Comparison of ENCODE assay signal across 39 cellular contexts in the genomic region with DNA sequence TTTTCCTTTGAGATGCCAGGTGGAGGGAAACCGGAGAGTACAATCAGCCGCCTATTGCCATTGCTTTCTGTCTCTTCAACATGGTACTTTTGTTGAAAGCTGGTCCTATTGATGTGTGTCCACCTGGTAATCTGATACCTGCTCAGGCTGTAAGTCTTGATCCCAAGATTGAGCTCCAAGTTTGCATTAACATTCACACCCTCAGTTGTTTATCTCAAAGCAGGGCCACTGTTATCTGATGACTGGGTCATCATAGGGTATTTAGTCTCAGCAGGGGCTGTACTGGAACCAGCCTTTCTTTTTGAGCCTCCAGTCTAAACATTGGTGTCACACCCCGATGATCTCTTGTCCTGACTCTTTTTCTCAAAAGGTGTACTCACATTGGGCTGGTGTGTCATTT.
"Had no signal": no experiment of that assay in that cellular context is flagged by ENCODE, and none has a peak within 500 bp of the region (broad histone marks: within the 10 kb centered on the region; RNA-seq: fewer than 3 reads in every experiment).

No MANE protein-coding gene starts in this region.

- DNase-seq: activated CD4-positive, alpha-beta memory T cell treated with anti-CD3 and anti-CD28 coated beads, Interleukin-2, amount 10 ng/mL, durations not matched to agents 7 days and 5 days; activated CD4-positive, alpha-beta T cell treated with anti-CD3 and anti-CD28 coated beads for 1 hour; activated CD4-positive, alpha-beta T cell treated with anti-CD3 and anti-CD28 coated beads for 36 hours; activated CD4-positive, alpha-beta T cell treated with anti-CD3 and anti-CD28 coated beads for 48 hours; activated CD4-positive, alpha-beta T cell treated with anti-CD3 and anti-CD28 coated beads, Interleukin-2, amount 10 ng/mL, durations not matched to agents 7 days and 5 days; activated CD4-positive, alpha-beta T cell treated with anti-CD3 and anti-CD28 coated beads, Interleukin-2, amount 50 U/mL, for 48 hours; activated CD4-positive, CD25-positive, alpha-beta regulatory T cell; activated CD8-positive, alpha-beta memory T cell treated with anti-CD3 and anti-CD28 coated beads for 24 hours; activated CD8-positive, alpha-beta memory T cell treated with anti-CD3 and anti-CD28 coated beads, Interleukin-2, amount 10 ng/mL, durations not matched to agents 7 days and 5 days; activated CD8-positive, alpha-beta memory T cell treated with anti-CD3 and anti-CD28 coated beads, Interleukin-2, amount 50 U/mL, for 48 hours; activated CD8-positive, alpha-beta T cell treated with anti-CD3 and anti-CD28 coated beads, Interleukin-2, amount 10 ng/mL, durations not matched to agents 7 days and 5 days; activated effector memory CD4-positive, alpha-beta T cell treated with Interleukin-2 at 50 U/mL for 16 hours; activated gamma-delta T cell; activated naive CD4-positive, alpha-beta T cell treated with anti-CD3 and anti-CD28 coated beads, Interleukin-2, amount 10 ng/mL, durations not matched to agents 7 days and 5 days; activated naive CD4-positive, alpha-beta T cell treated with Interleukin-2 at 50 U/mL for 16 hours; activated naive CD8-positive, alpha-beta T cell treated with anti-CD3 and anti-CD28 coated beads, Interleukin-2, amount 10 ng/mL, durations not matched to agents 7 days and 5 days; activated naive CD8-positive, alpha-beta T cell treated with anti-CD3 and anti-CD28 coated beads, Interleukin-2, amount 50 U/mL, for 24 hours; activated T-cell treated with anti-CD3 and anti-CD28 coated beads, Interleukin-2, amount 50 U/mL, for 24 hours; activated T-cell treated with anti-CD3 and anti-CD28 coated beads, Interleukin-2, amount 50 U/mL, for 48 hours; amygdala; anterior cingulate cortex; caudate nucleus; cerebellar nuclear complex; T-helper 1 cell; T-helper 2 cell; T-helper 9 cell had no signal

- H3K27ac Mint-ChIP-seq: activated CD4-positive, alpha-beta memory T cell treated with anti-CD3 and anti-CD28 coated beads, Interleukin-2, amount 10 ng/mL, durations not matched to agents 7 days and 5 days; activated CD4-positive, alpha-beta T cell treated with anti-CD3 and anti-CD28 coated beads for 36 hours; activated CD4-positive, alpha-beta T cell treated with anti-CD3 and anti-CD28 coated beads, Interleukin-2, amount 10 ng/mL, durations not matched to agents 7 days and 5 days; activated CD8-positive, alpha-beta memory T cell treated with anti-CD3 and anti-CD28 coated beads, Interleukin-2, amount 10 ng/mL, durations not matched to agents 7 days and 5 days; activated CD8-positive, alpha-beta T cell treated with anti-CD3 and anti-CD28 coated beads, Interleukin-2, amount 10 ng/mL, durations not matched to agents 7 days and 5 days; activated naive CD4-positive, alpha-beta T cell treated with anti-CD3 and anti-CD28 coated beads, Interleukin-2, amount 10 ng/mL, durations not matched to agents 7 days and 5 days; activated naive CD4-positive, alpha-beta T cell treated with anti-CD3 and anti-CD28 coated beads, Interleukin-2, amount 50 U/mL, for 24 hours; activated naive CD8-positive, alpha-beta T cell; activated naive CD8-positive, alpha-beta T cell treated with anti-CD3 and anti-CD28 coated beads, Interleukin-2, amount 10 ng/mL, durations not matched to agents 7 days and 5 days; activated naive CD8-positive, alpha-beta T cell treated with anti-CD3 and anti-CD28 coated beads, Interleukin-2, amount 50 U/mL, for 24 hours; activated T-cell treated with anti-CD3 and anti-CD28 coated beads, Interleukin-2, amount 50 U/mL, for 24 hours; activated T-helper 2 cell treated with anti-CD3 and anti-CD28 coated beads, Interferon-gamma antibody, Interleukin-2, Interleukin-4, amounts not matched to agents 10 μg/mL and 5 μg/mL and 100 μg/mL, durations not matched to agents 14 hours and 24 hours and 36 hours; brain; T-helper 1 cell treated with Interleukin-12 subunit alpha and Interleukin-12 subunit beta and Interleukin-4 antibody, amounts not matched to agents 30 μg/mL and 1 μg/mL, for 36 hours; T-helper 2 cell treated with Interferon-gamma antibody and Interleukin-4, amounts not matched to agents 5 μg/mL and 100 μg/mL, for 36 hours had no signal

- H3K4me3 Mint-ChIP-seq: activated CD4-positive, alpha-beta memory T cell treated with anti-CD3 and anti-CD28 coated beads, Interleukin-2, amount 10 ng/mL, durations not matched to agents 7 days and 5 days; activated CD4-positive, alpha-beta T cell treated with anti-CD3 and anti-CD28 coated beads for 36 hours; activated CD4-positive, alpha-beta T cell treated with anti-CD3 and anti-CD28 coated beads, Interleukin-2, amount 10 ng/mL, durations not matched to agents 7 days and 5 days; activated CD8-positive, alpha-beta memory T cell treated with anti-CD3 and anti-CD28 coated beads, Interleukin-2, amount 10 ng/mL, durations not matched to agents 7 days and 5 days; activated CD8-positive, alpha-beta T cell treated with anti-CD3 and anti-CD28 coated beads, Interleukin-2, amount 10 ng/mL, durations not matched to agents 7 days and 5 days; activated naive CD4-positive, alpha-beta T cell treated with anti-CD3 and anti-CD28 coated beads, Interleukin-2, amount 10 ng/mL, durations not matched to agents 7 days and 5 days; activated naive CD4-positive, alpha-beta T cell treated with anti-CD3 and anti-CD28 coated beads, Interleukin-2, amount 50 U/mL, for 24 hours; activated naive CD8-positive, alpha-beta T cell; activated naive CD8-positive, alpha-beta T cell treated with anti-CD3 and anti-CD28 coated beads, Interleukin-2, amount 10 ng/mL, durations not matched to agents 7 days and 5 days; activated naive CD8-positive, alpha-beta T cell treated with anti-CD3 and anti-CD28 coated beads, Interleukin-2, amount 50 U/mL, for 24 hours; activated T-cell treated with anti-CD3 and anti-CD28 coated beads, Interleukin-2, amount 50 U/mL, for 24 hours; brain; central memory CD8-positive, alpha-beta T cell; T-helper 1 cell treated with Interleukin-12 subunit alpha and Interleukin-12 subunit beta and Interleukin-4 antibody, amounts not matched to agents 30 μg/mL and 1 μg/mL, for 36 hours; T-helper 2 cell treated with Interferon-gamma antibody and Interleukin-4, amounts not matched to agents 5 μg/mL and 100 μg/mL, for 36 hours had no signal

- H3K36me3 Mint-ChIP-seq: activated CD8-positive, alpha-beta memory T cell treated with anti-CD3 and anti-CD28 coated beads, Interleukin-2, amount 10 ng/mL, durations not matched to agents 7 days and 5 days; activated naive CD4-positive, alpha-beta T cell treated with anti-CD3 and anti-CD28 coated beads, Interleukin-2, amount 10 ng/mL, durations not matched to agents 7 days and 5 days; activated naive CD4-positive, alpha-beta T cell treated with anti-CD3 and anti-CD28 coated beads, Interleukin-2, amount 50 U/mL, for 24 hours; activated naive CD8-positive, alpha-beta T cell; activated naive CD8-positive, alpha-beta T cell treated with anti-CD3 and anti-CD28 coated beads, Interleukin-2, amount 10 ng/mL, durations not matched to agents 7 days and 5 days; brain had no signal

- H3K27ac ChIP-seq: ascending aorta, cardiac muscle cell, VCaP had no signal

- H3K36me3 ChIP-seq: ascending aorta, cardiac muscle cell had no signal

- H3K27me3 Mint-ChIP-seq: activated CD4-positive, alpha-beta memory T cell treated with anti-CD3 and anti-CD28 coated beads, Interleukin-2, amount 10 ng/mL, durations not matched to agents 7 days and 5 days; activated CD4-positive, alpha-beta T cell treated with anti-CD3 and anti-CD28 coated beads for 36 hours; activated CD4-positive, alpha-beta T cell treated with anti-CD3 and anti-CD28 coated beads, Interleukin-2, amount 10 ng/mL, durations not matched to agents 7 days and 5 days; activated CD8-positive, alpha-beta memory T cell treated with anti-CD3 and anti-CD28 coated beads, Interleukin-2, amount 10 ng/mL, durations not matched to agents 7 days and 5 days; activated naive CD4-positive, alpha-beta T cell treated with anti-CD3 and anti-CD28 coated beads, Interleukin-2, amount 10 ng/mL, durations not matched to agents 7 days and 5 days; activated naive CD4-positive, alpha-beta T cell treated with anti-CD3 and anti-CD28 coated beads, Interleukin-2, amount 50 U/mL, for 24 hours; activated naive CD8-positive, alpha-beta T cell; activated naive CD8-positive, alpha-beta T cell treated with anti-CD3 and anti-CD28 coated beads, Interleukin-2, amount 10 ng/mL, durations not matched to agents 7 days and 5 days; activated naive CD8-positive, alpha-beta T cell treated with anti-CD3 and anti-CD28 coated beads, Interleukin-2, amount 50 U/mL, for 24 hours; activated T-cell treated with anti-CD3 and anti-CD28 coated beads, Interleukin-2, amount 50 U/mL, for 24 hours; brain; central memory CD8-positive, alpha-beta T cell had no signal

- H3K4me3 ChIP-seq: ascending aorta, cardiac muscle cell had no signal

- H3K9me3 ChIP-seq: ascending aorta had no signal

- ATAC-seq: activated CD4-positive, alpha-beta T cell treated with anti-CD3 and anti-CD28 coated beads for 36 hours; activated CD4-positive, CD25-positive, alpha-beta regulatory T cell treated with anti-CD3 and anti-CD28 coated beads, Interleukin-2, amount 50 U/mL, for 24 hours; activated CD8-positive, alpha-beta memory T cell treated with anti-CD3 and anti-CD28 coated beads, Interleukin-2, amount 10 ng/mL, durations not matched to agents 7 days and 5 days; activated CD8-positive, alpha-beta T cell treated with anti-CD3 and anti-CD28 coated beads, Interleukin-2, amount 10 ng/mL, durations not matched to agents 7 days and 5 days; activated naive CD8-positive, alpha-beta T cell treated with anti-CD3 and anti-CD28 coated beads, Interleukin-2, amount 50 U/mL, for 24 hours had no signal

- FAIRE-seq: bronchial epithelial cell, TTC549 had no signal

- H3K9me3 Mint-ChIP-seq: activated CD4-positive, alpha-beta memory T cell treated with anti-CD3 and anti-CD28 coated beads, Interleukin-2, amount 10 ng/mL, durations not matched to agents 7 days and 5 days; activated naive CD4-positive, alpha-beta T cell treated with anti-CD3 and anti-CD28 coated beads, Interleukin-2, amount 10 ng/mL, durations not matched to agents 7 days and 5 days; activated naive CD4-positive, alpha-beta T cell treated with anti-CD3 and anti-CD28 coated beads, Interleukin-2, amount 50 U/mL, for 24 hours; activated naive CD8-positive, alpha-beta T cell treated with anti-CD3 and anti-CD28 coated beads, Interleukin-2, amount 10 ng/mL, durations not matched to agents 7 days and 5 days; brain; central memory CD8-positive, alpha-beta T cell; T-helper 1 cell treated with Interleukin-12 subunit alpha and Interleukin-12 subunit beta and Interleukin-4 antibody, amounts not matched to agents 30 μg/mL and 1 μg/mL, for 36 hours had no signal

- H3K27me3 ChIP-seq: ascending aorta, cardiac muscle cell had no signal

- H3K4me1 ChIP-seq: ascending aorta had no signal

- H3K4me1 Mint-ChIP-seq: activated CD4-positive, alpha-beta memory T cell treated with anti-CD3 and anti-CD28 coated beads, Interleukin-2, amount 10 ng/mL, durations not matched to agents 7 days and 5 days; activated CD4-positive, alpha-beta T cell treated with anti-CD3 and anti-CD28 coated beads for 36 hours; activated CD4-positive, alpha-beta T cell treated with anti-CD3 and anti-CD28 coated beads, Interleukin-2, amount 10 ng/mL, durations not matched to agents 7 days and 5 days; activated CD8-positive, alpha-beta memory T cell treated with anti-CD3 and anti-CD28 coated beads, Interleukin-2, amount 10 ng/mL, durations not matched to agents 7 days and 5 days; activated naive CD4-positive, alpha-beta T cell treated with anti-CD3 and anti-CD28 coated beads, Interleukin-2, amount 10 ng/mL, durations not matched to agents 7 days and 5 days; activated naive CD4-positive, alpha-beta T cell treated with anti-CD3 and anti-CD28 coated beads, Interleukin-2, amount 50 U/mL, for 24 hours; activated naive CD8-positive, alpha-beta T cell treated with anti-CD3 and anti-CD28 coated beads, Interleukin-2, amount 10 ng/mL, durations not matched to agents 7 days and 5 days; activated naive CD8-positive, alpha-beta T cell treated with anti-CD3 and anti-CD28 coated beads, Interleukin-2, amount 50 U/mL, for 24 hours; brain; central memory CD8-positive, alpha-beta T cell had no signal
